Comparison of ENCODE assay signal across 34 cellular contexts in the genomic region with DNA sequence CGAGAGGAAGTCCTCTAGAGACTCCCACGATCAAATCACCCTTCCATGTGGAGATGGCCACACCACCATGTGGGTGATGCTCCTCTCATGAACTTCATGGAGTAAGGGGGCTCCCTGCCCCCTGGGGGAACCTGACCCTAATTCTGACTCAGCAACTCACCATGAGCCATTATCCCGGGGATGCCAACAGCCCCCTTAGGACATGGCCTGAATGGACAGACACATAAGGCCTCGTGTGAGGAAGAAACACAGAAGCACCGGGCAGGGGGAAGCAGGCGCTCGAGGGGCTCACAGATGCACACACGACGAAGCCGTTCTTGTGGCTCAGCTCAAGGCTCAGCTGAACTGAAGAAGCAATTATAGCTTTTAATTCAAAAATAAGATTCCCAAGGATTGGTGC.
"Had no signal": no experiment of that assay in that cellular context is flagged by ENCODE, and none has a peak within 500 bp of the region (broad histone marks: within the 10 kb centered on the region; RNA-seq: fewer than 3 reads in every experiment).

No MANE protein-coding gene starts in this region.

- H3K4me1 Mint-ChIP-seq: activated B cell treated with CpG ODN at 0.5 μM for 24 hours; activated naive CD4-positive, alpha-beta T cell treated with anti-CD3 and anti-CD28 coated beads, Interleukin-2, amount 10 ng/mL, durations not matched to agents 7 days and 5 days; activated naive CD8-positive, alpha-beta T cell treated with anti-CD3 and anti-CD28 coated beads, Interleukin-2, amount 10 ng/mL, durations not matched to agents 7 days and 5 days; central memory CD8-positive, alpha-beta T cell had no signal

- ATAC-seq: activated CD4-positive, CD25-positive, alpha-beta regulatory T cell treated with anti-CD3 and anti-CD28 coated beads, Interleukin-2, amount 50 U/mL, for 24 hours; activated CD8-positive, alpha-beta T cell treated with anti-CD3 and anti-CD28 coated beads, Interleukin-2, amount 10 ng/mL, durations not matched to agents 7 days and 5 days; activated naive CD4-positive, alpha-beta T cell treated with anti-CD3 and anti-CD28 coated beads, Interleukin-2, amount 50 U/mL, for 72 hours; activated T-cell treated with anti-CD3 and anti-CD28 coated beads, Interleukin-2, amount 50 U/mL, for 72 hours; effector memory CD8-positive, alpha-beta T cell; foreskin keratinocyte; gastrocnemius medialis; T-helper 17 cell had no signal

- DNase-seq: activated B cell treated with CpG ODN at 0.5 μM for 24 hours; activated CD4-positive, alpha-beta T cell treated with anti-CD3 and anti-CD28 coated beads for 48 hours; activated CD4-positive, alpha-beta T cell treated with anti-CD3 and anti-CD28 coated beads, Interleukin-2, amount 50 U/mL, for 1 hour; activated CD4-positive, alpha-beta T cell treated with anti-CD3 and anti-CD28 coated beads, Interleukin-2, amount 50 U/mL, for 48 hours; activated CD8-positive, alpha-beta memory T cell treated with anti-CD3 and anti-CD28 coated beads, Interleukin-2, amount 50 U/mL, for 48 hours; activated CD8-positive, alpha-beta T cell treated with anti-CD3 and anti-CD28 coated beads, Interleukin-2, amount 10 ng/mL, durations not matched to agents 7 days and 5 days; activated gamma-delta T cell; activated naive CD4-positive, alpha-beta T cell; activated naive CD4-positive, alpha-beta T cell treated with anti-CD3 and anti-CD28 coated beads, Interleukin-2, amount 10 ng/mL, durations not matched to agents 7 days and 5 days; activated naive CD8-positive, alpha-beta T cell treated with anti-CD3 and anti-CD28 coated beads, Interleukin-2, amount 10 ng/mL, durations not matched to agents 7 days and 5 days; activated T-cell treated with anti-CD3 and anti-CD28 coated beads for 4 hours; activated T-cell treated with anti-CD3 and anti-CD28 coated beads, Interleukin-2, amount 50 U/mL, for 24 hours; activated T-cell treated with anti-CD3 and anti-CD28 coated beads, Interleukin-2, amount 50 U/mL, for 72 hours; effector CD4-positive, alpha-beta T cell; effector memory CD8-positive, alpha-beta T cell; erythroblast; foreskin keratinocyte; gastrocnemius medialis; glutamatergic neuron; T-helper 1 cell; T-helper 17 cell; T1000; WERI-Rb-1 had no signal

- H3K27ac ChIP-seq: ascending aorta, breast epithelium, cardiac muscle cell, coronary artery, esophagus muscularis mucosa, foreskin keratinocyte, gastrocnemius medialis, WERI-Rb-1 had no signal

- H3K36me3 ChIP-seq: breast epithelium had no signal

- H3K4me3 Mint-ChIP-seq: activated B cell treated with CpG ODN at 0.5 μM for 24 hours; activated CD8-positive, alpha-beta T cell treated with anti-CD3 and anti-CD28 coated beads, Interleukin-2, amount 10 ng/mL, durations not matched to agents 7 days and 5 days; activated naive CD4-positive, alpha-beta T cell treated with anti-CD3 and anti-CD28 coated beads, Interleukin-2, amount 10 ng/mL, durations not matched to agents 7 days and 5 days; activated naive CD8-positive, alpha-beta T cell treated with anti-CD3 and anti-CD28 coated beads, Interleukin-2, amount 10 ng/mL, durations not matched to agents 7 days and 5 days; activated T-cell treated with anti-CD3 and anti-CD28 coated beads, Interleukin-2, amount 50 U/mL, for 24 hours; activated T-cell treated with anti-CD3 and anti-CD28 coated beads, Interleukin-2, amount 50 U/mL, for 72 hours; brain; central memory CD8-positive, alpha-beta T cell; dendritic cell treated with granulocyte-macrophage colony-stimulating factor and Interleukin-4, amounts not matched to agents 40 ng/mL and 50 ng/mL, for 4 days; effector memory CD8-positive, alpha-beta T cell; T-helper 17 cell; T-helper 2 cell treated with Interferon-gamma antibody and Interleukin-4, amounts not matched to agents 5 μg/mL and 100 μg/mL, for 36 hours had no signal

- H3K9me3 ChIP-seq: ascending aorta, breast epithelium, esophagus muscularis mucosa, gastrocnemius medialis had no signal

- H3K4me1 ChIP-seq: ascending aorta, breast epithelium had no signal

- H3K27me3 Mint-ChIP-seq: activated B cell treated with CpG ODN at 0.5 μM for 24 hours; activated naive CD4-positive, alpha-beta T cell treated with anti-CD3 and anti-CD28 coated beads, Interleukin-2, amount 10 ng/mL, durations not matched to agents 7 days and 5 days; activated naive CD8-positive, alpha-beta T cell treated with anti-CD3 and anti-CD28 coated beads, Interleukin-2, amount 10 ng/mL, durations not matched to agents 7 days and 5 days; activated T-cell treated with anti-CD3 and anti-CD28 coated beads, Interleukin-2, amount 50 U/mL, for 24 hours; brain; central memory CD8-positive, alpha-beta T cell; dendritic cell treated with granulocyte-macrophage colony-stimulating factor and Interleukin-4, amounts not matched to agents 40 ng/mL and 50 ng/mL, for 4 days; effector memory CD8-positive, alpha-beta T cell; T-helper 17 cell had no signal

- H3K36me3 Mint-ChIP-seq: activated naive CD4-positive, alpha-beta T cell treated with anti-CD3 and anti-CD28 coated beads, Interleukin-2, amount 50 U/mL, for 72 hours had no signal

- H3K27ac Mint-ChIP-seq: activated B cell treated with CpG ODN at 0.5 μM for 24 hours; activated CD8-positive, alpha-beta T cell treated with anti-CD3 and anti-CD28 coated beads, Interleukin-2, amount 10 ng/mL, durations not matched to agents 7 days and 5 days; activated naive CD4-positive, alpha-beta T cell treated with anti-CD3 and anti-CD28 coated beads, Interleukin-2, amount 10 ng/mL, durations not matched to agents 7 days and 5 days; activated naive CD8-positive, alpha-beta T cell treated with anti-CD3 and anti-CD28 coated beads, Interleukin-2, amount 10 ng/mL, durations not matched to agents 7 days and 5 days; activated T-cell treated with anti-CD3 and anti-CD28 coated beads, Interleukin-2, amount 50 U/mL, for 24 hours; activated T-cell treated with anti-CD3 and anti-CD28 coated beads, Interleukin-2, amount 50 U/mL, for 72 hours; dendritic cell treated with granulocyte-macrophage colony-stimulating factor and Interleukin-4, amounts not matched to agents 40 ng/mL and 50 ng/mL, for 4 days; effector memory CD8-positive, alpha-beta T cell; T-helper 17 cell; T-helper 2 cell treated with Interferon-gamma antibody and Interleukin-4, amounts not matched to agents 5 μg/mL and 100 μg/mL, for 36 hours had no signal

- H3K4me3 ChIP-seq: ascending aorta, breast epithelium, cardiac muscle cell, coronary artery, esophagus muscularis mucosa, gastrocnemius medialis had no signal

- H3K9me3 Mint-ChIP-seq: activated B cell treated with CpG ODN at 0.5 μM for 24 hours; activated naive CD4-positive, alpha-beta T cell treated with anti-CD3 and anti-CD28 coated beads, Interleukin-2, amount 10 ng/mL, durations not matched to agents 7 days and 5 days; activated naive CD4-positive, alpha-beta T cell treated with anti-CD3 and anti-CD28 coated beads, Interleukin-2, amount 50 U/mL, for 72 hours; activated naive CD8-positive, alpha-beta T cell treated with anti-CD3 and anti-CD28 coated beads, Interleukin-2, amount 10 ng/mL, durations not matched to agents 7 days and 5 days; activated T-cell treated with anti-CD3 and anti-CD28 coated beads, Interleukin-2, amount 50 U/mL, for 24 hours; activated T-cell treated with anti-CD3 and anti-CD28 coated beads, Interleukin-2, amount 50 U/mL, for 72 hours; brain; central memory CD8-positive, alpha-beta T cell; dendritic cell treated with granulocyte-macrophage colony-stimulating factor and Interleukin-4, amounts not matched to agents 40 ng/mL and 50 ng/mL, for 4 days; effector memory CD8-positive, alpha-beta T cell; T-helper 2 cell treated with Interferon-gamma antibody and Interleukin-4, amounts not matched to agents 5 μg/mL and 100 μg/mL, for 36 hours had no signal

- H3K27me3 ChIP-seq: ascending aorta, breast epithelium, cardiac muscle cell, esophagus muscularis mucosa, foreskin keratinocyte, gastrocnemius medialis had no signal
